In genomic region chr20:34163316-34163715, GRCh38 we compare ENCODE assay signal across 1 cellular context.
TF ChIP-seq lines count a peak whose summit lies in the region.

No MANE protein-coding gene starts in this region.

TF ChIP-seq in GM23338, 12 proteins besides CTCF, POLR2A, EP300 and RAD21 (continued from another document):
- TF ChIP-seq JUNB (IDR thresholded peaks at IDR 0.05; ENCODE audit: unreplicated experiment): no peak
